In the genomic region with DNA sequence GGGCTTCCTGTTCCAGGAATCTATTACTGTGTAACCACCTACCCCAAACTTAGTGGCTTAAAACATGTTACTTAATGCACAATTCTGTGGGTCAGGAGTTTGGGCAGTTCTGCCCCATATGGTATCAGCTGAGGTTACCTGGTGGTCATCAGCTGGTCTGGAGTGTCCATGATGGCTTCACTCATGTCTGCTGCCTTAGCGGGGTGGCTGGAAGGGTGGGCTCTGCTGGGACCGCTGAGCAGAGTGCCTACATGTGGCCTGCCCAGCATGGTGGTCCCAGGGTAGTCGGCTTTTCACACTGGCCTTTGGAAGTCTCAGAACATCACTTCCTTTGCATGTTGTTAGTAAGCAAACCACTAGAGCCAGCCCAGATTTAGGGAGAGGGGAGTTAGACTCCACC, we compare ENCODE assay signal across 14 cellular contexts. TPM values are rescaled to one million over a fixed set of nuclear protein-coding genes. Genes with fewer than 3 reads are reported as not detected.
A peak's percentile ranks its signal among the peaks of the same experiment; 100 is the strongest.
DNase-seq lines count a peak whose midpoint lies in the region; ATAC-seq, FAIRE-seq and TF ChIP-seq lines count a peak whose summit lies in the region.
"Had no signal": no experiment of that assay in that cellular context is flagged by ENCODE, and none has a peak within 500 bp of the region (broad histone marks: within the 10 kb centered on the region; RNA-seq: fewer than 3 reads in every experiment).

No MANE protein-coding gene starts in this region.

- H3K27me3 Mint-ChIP-seq in GM23338 (ENCODE audit: insufficient read depth, low read depth, poor library complexity), result no peaks in the 10 kb centered on the region
- H3K27me3 Mint-ChIP-seq in activated T-helper 2 cell treated with anti-CD3 and anti-CD28 coated beads, Interferon-gamma antibody, Interleukin-2, Interleukin-4, amounts not matched to agents 10 μg/mL and 5 μg/mL and 100 μg/mL, durations not matched to agents 14 hours and 24 hours and 36 hours (ENCODE audit: low read depth), result peaks cover 3% of the 10 kb centered on the region
- H3K27me3 Mint-ChIP-seq in naive B cell, result no peaks in the 10 kb centered on the region

- no peak for DNase-seq in A549 (ENCODE audit: low read depth in 1 of 2, low spot score in 1 of 2)
- no peak for DNase-seq in GM23338 (ENCODE audit: low spot score)
- no peak for DNase-seq in activated T-helper 2 cell treated with anti-CD3 and anti-CD28 coated beads, Interferon-gamma antibody, Interleukin-2, Interleukin-4, amounts not matched to agents 10 μg/mL and 5 μg/mL and 100 μg/mL, durations not matched to agents 14 hours and 24 hours and 36 hours (ENCODE audit: low spot score)
- no peak for DNase-seq in naive B cell
- DNase-seq in small intestine, result no peak
- DNase-seq in globus pallidus (ENCODE audit: low spot score), result no peak
- DNase-seq in left ventricle myocardium inferior, result no peak
- DNase-seq: activated naive CD4-positive, alpha-beta T cell treated with Interleukin-2 at 50 U/mL for 16 hours; NCI-H2227 treated with DMSO at 0.1 percent for 48 hours; SHP77; stimulated activated CD8-positive, alpha-beta memory T cell treated with anti-CD3 and anti-CD28 coated beads, Interleukin-4, amount 100 ng/mL, for 48 hours had no signal

- no peaks in the 10 kb centered on the region for H3K9me2 ChIP-seq in GM23338 (ENCODE audit: insufficient read depth)

- H3K27ac ChIP-seq in A549 (peak overlapping the region in 1 of 2 experiments; percentile 54; a peak in 3 of 6 replicates), GM23338 (ENCODE audit: low read depth) (0 out of 2 replicates have a peak overlapping the region, but pooled peaks have one; percentile 55), small intestine (ENCODE audit: low read depth in 1 of 2, low read length in 1 of 2) (peak overlapping the region in 1 of 2 donors; percentile 14), left ventricle myocardium inferior (replicated peaks) (no peak overlapping the region)
- H3K27ac ChIP-seq: cardiac muscle cell had no signal

- H3K36me3 Mint-ChIP-seq in GM23338 (ENCODE audit: low read depth) (peaks cover 2% of the 10 kb centered on the region; the same call in 1 of the 3 replicates), naive B cell (peaks cover 3 to 24% of the 10 kb centered on the region in 2 donors)
- peaks cover 4% of the 10 kb centered on the region for H3K36me3 Mint-ChIP-seq in activated T-helper 2 cell treated with anti-CD3 and anti-CD28 coated beads, Interferon-gamma antibody, Interleukin-2, Interleukin-4, amounts not matched to agents 10 μg/mL and 5 μg/mL and 100 μg/mL, durations not matched to agents 14 hours and 24 hours and 36 hours (ENCODE audit: low read depth)

- TF ChIP-seq EP300 in A549 (IDR thresholded peaks at IDR 0.05), result no peak

- TF ChIP-seq CTCF in A549 (IDR thresholded peaks at IDR 0.05), result no peak
- no peak for TF ChIP-seq CTCF in GM23338 (conservative IDR thresholded peaks at IDR 0.05; ENCODE audit: low read depth in 2 of 2)
- no peak for TF ChIP-seq CTCF in left ventricle myocardium inferior (IDR thresholded peaks at IDR 0.05; ENCODE audit: borderline replicate concordance)

- H3K9me3 ChIP-seq in A549 (no peaks in the 10 kb centered on the region), small intestine (ENCODE audit: control insufficient read depth, low read depth) (no peaks in the 10 kb centered on the region), left ventricle myocardium inferior (replicated peaks) (peaks cover 3% of the 10 kb centered on the region)

- WGBS in A549 (ENCODE audit: missing lambda C conversion rate), result 73% methylated on average over 3 of the region's 3 CpGs
- WGBS in small intestine, 3 donors, result 86 to 91% (median 90%) methylated on average over 3 of the region's 3 CpGs

- H3K4me3 Mint-ChIP-seq in GM23338, result no peak overlapping the region
- no peak overlapping the region for H3K4me3 Mint-ChIP-seq in activated T-helper 2 cell treated with anti-CD3 and anti-CD28 coated beads, Interferon-gamma antibody, Interleukin-2, Interleukin-4, amounts not matched to agents 10 μg/mL and 5 μg/mL and 100 μg/mL, durations not matched to agents 14 hours and 24 hours and 36 hours (ENCODE audit: low read depth)
- peak overlapping the region in 1 of 8 donors; percentile 64 for H3K4me3 Mint-ChIP-seq in naive B cell

- H3K4me2 ChIP-seq in A549, result peak overlapping the region; percentile 59
- H3K4me2 ChIP-seq in GM23338, result peak overlapping the region; percentile 51; the same call in 1 of the 2 replicates

- H2AFZ ChIP-seq in GM23338, result no peak overlapping the region

- H3K4me1 Mint-ChIP-seq in GM23338 (peaks cover 39% of the 10 kb centered on the region), naive B cell (peaks cover 59 to 66% (median 63%) of the 10 kb centered on the region in 3 donors)
- H3K4me1 Mint-ChIP-seq in activated T-helper 2 cell treated with anti-CD3 and anti-CD28 coated beads, Interferon-gamma antibody, Interleukin-2, Interleukin-4, amounts not matched to agents 10 μg/mL and 5 μg/mL and 100 μg/mL, durations not matched to agents 14 hours and 24 hours and 36 hours (ENCODE audit: low read depth), result peaks cover 24% of the 10 kb centered on the region

- ATAC-seq in A549 (no peak), GM23338 (no peak), naive B cell (ENCODE audit: low read depth in 2 of 2) (no peak), HG03460 (IDR thresholded peaks at IDR 0.05; ENCODE audit: unreplicated experiment) (no peak)

- no peaks in the 10 kb centered on the region for H3K9me3 Mint-ChIP-seq in GM23338
- H3K9me3 Mint-ChIP-seq in activated T-helper 2 cell treated with anti-CD3 and anti-CD28 coated beads, Interferon-gamma antibody, Interleukin-2, Interleukin-4, amounts not matched to agents 10 μg/mL and 5 μg/mL and 100 μg/mL, durations not matched to agents 14 hours and 24 hours and 36 hours, result peaks cover 6% of the 10 kb centered on the region
- H3K9me3 Mint-ChIP-seq in naive B cell, result peaks cover 2 to 9% (median 4%) of the 10 kb centered on the region in 7 donors

- H3K27me3 ChIP-seq in GM23338 (ENCODE audit: insufficient read depth), result no peaks in the 10 kb centered on the region
- H3K27me3 ChIP-seq in small intestine (ENCODE audit: control insufficient read depth in 2 of 2, insufficient read depth in 2 of 2, low read length in 2 of 2), result no peaks in the 10 kb centered on the region
- H3K27me3 ChIP-seq in left ventricle myocardium inferior (ENCODE audit: low read depth), result no peaks in the 10 kb centered on the region
- H3K27me3 ChIP-seq: cardiac muscle cell, right atrium auricular region had no signal

- POLR2A ChIA-PET in A549 (lab: Yijun Ruan, JAX), result interaction anchor here (0.6 kb wide), 1 partner anchor 69 kb away, joined by 7 read pairs; no protein-coding TSS in a partner anchor

- H3F3A ChIP-seq in GM23338 (replicated peaks; ENCODE audit: low read depth), result no peaks in the 10 kb centered on the region

- intact Hi-C loops in activated T-helper 2 cell treated with anti-CD3 and anti-CD28 coated beads, Interferon-gamma antibody, Interleukin-2, Interleukin-4, amounts not matched to agents 10 μg/mL and 5 μg/mL and 100 μg/mL, durations not matched to agents 14 hours and 24 hours and 36 hours (cut with micrococcal nuclease), result loop anchor here (2.0 to 10.0 kb wide), 2 partner anchors 41 to 167 kb away; no protein-coding TSS in a partner anchor
- intact Hi-C loops in left ventricle myocardium inferior (cut with micrococcal nuclease), result no loop called here

- FAIRE-seq in A549 (lab: Jason Lieb, UNC) (no peak), small intestine (lab: Jason Lieb, UNC) (no peak)

- CTCF ChIA-PET in A549 (lab: Yijun Ruan, JAX), result no interaction called here

- TF ChIP-seq POLR2A in A549 (IDR thresholded peaks at IDR 0.05; ENCODE audit: low read length), result no peak

- 0 out of 2 replicates have a peak, but pooled peaks cover 9% of the 10 kb centered on the region for H4K20me1 ChIP-seq in GM23338 (replicated peaks; ENCODE audit: insufficient read depth)

- no peak for TF ChIP-seq RAD21 in A549 (conservative IDR thresholded peaks at IDR 0.05 in 1 of 2, IDR thresholded peaks at IDR 0.05 in 1 of 2)

- H3K4me3 ChIP-seq in A549 (no peak overlapping the region), GM23338 (no peak overlapping the region), small intestine (ENCODE audit: low read depth in 1 of 2, low read length in 2 of 2) (no peak overlapping the region), left ventricle myocardium inferior (no peak overlapping the region)
- H3K4me3 ChIP-seq: cardiac muscle cell, right atrium auricular region had no signal

- H3K36me3 ChIP-seq in GM23338 (ENCODE audit: insufficient read depth) (no peaks in the 10 kb centered on the region), small intestine (ENCODE audit: control insufficient read depth in 2 of 2, insufficient read depth in 2 of 2, low read length in 2 of 2) (no peaks in the 10 kb centered on the region), left ventricle myocardium inferior (no peaks in the 10 kb centered on the region)
- H3K36me3 ChIP-seq: cardiac muscle cell, right atrium auricular region had no signal

- peak overlapping the region; percentile 29; the same call in 1 of the 2 replicates for H3K27ac Mint-ChIP-seq in GM23338
- H3K27ac Mint-ChIP-seq in activated T-helper 2 cell treated with anti-CD3 and anti-CD28 coated beads, Interferon-gamma antibody, Interleukin-2, Interleukin-4, amounts not matched to agents 10 μg/mL and 5 μg/mL and 100 μg/mL, durations not matched to agents 14 hours and 24 hours and 36 hours, result peak overlapping the region; percentile 78
- peak overlapping the region in 4 of 6 donors; percentile 1 to 78 (median 25) for H3K27ac Mint-ChIP-seq in naive B cell

- peaks cover 84% of the 10 kb centered on the region for H3K79me2 ChIP-seq in GM23338 (replicated peaks; ENCODE audit: insufficient read depth)

- H3K4me1 ChIP-seq in A549, result peaks cover 15% of the 10 kb centered on the region
- peaks cover 8% of the 10 kb centered on the region for H3K4me1 ChIP-seq in GM23338 (ENCODE audit: insufficient read depth)
- H3K4me1 ChIP-seq in small intestine (ENCODE audit: control insufficient read depth in 2 of 2, insufficient read depth in 1 of 2, low read depth in 1 of 2, low read length in 1 of 2), result peaks cover 9 to 16% of the 10 kb centered on the region in 2 donors
- H3K4me1 ChIP-seq in left ventricle myocardium inferior, result peaks cover 18% of the 10 kb centered on the region

TF ChIP-seq in GM23338, 12 proteins besides CTCF, POLR2A, EP300 and RAD21 (continues in another document):
- no peak for TF ChIP-seq CREB1 (CRISPR knock-in tag; IDR thresholded peaks at IDR 0.05; ENCODE audit: low read depth)

RNA-seq across cellular contexts. Expression of gene PELI2, which starts 53.9 kb away (rescaled TPM):
- polyA plus RNA-seq in A549 (2011; rRNA removed) (7.2 and 9.8 TPM in 2 replicates), A549 (2017; fragmentation: RNase III; extraction: RNeasy Plus Mini Kit Qiagen cat#74134 plus additional on column Dnase treatment) (0.79 to 1.1 TPM (median 0.93 TPM) in 3 replicates), GM23338 (2016; fragmentation: Nextera tagmentation; extraction: Ambion mirVana) (7.9 and 8.0 TPM in 2 replicates), naive B cell (ENCODE audit: low read depth in 6 of 6) (1 to 10 TPM; 1.5 to 6.0 (median 3.4) TPM), small intestine (1 to 10 TPM; 4.4 to 9.7 (median 8.1) TPM)
- 1.6 and 2.2 TPM in 2 replicates for polyA plus RNA-seq in A549 (2012; cell fraction: cytosol; rRNA removed)
- 1.2 and 2.1 TPM in 2 replicates for polyA plus RNA-seq in A549 (2012; cell fraction: nucleus; rRNA removed)
- polyA minus RNA-seq in A549 (2011; rRNA and poly(A)+ RNA removed), result 27.8 and 41.4 TPM in 2 replicates
- total RNA-seq in GM23338 (2014; rRNA removed; shearing (Covaris generic)), result 23.7 and 24.5 TPM in 2 replicates
- 2.3 and 2.8 TPM in 2 replicates for total RNA-seq in activated T-helper 2 cell treated with anti-CD3 and anti-CD28 coated beads, Interferon-gamma antibody, Interleukin-2, Interleukin-4, amounts not matched to agents 10 μg/mL and 5 μg/mL and 100 μg/mL, durations not matched to agents 14 hours and 24 hours and 36 hours
- 2.0 TPM for total RNA-seq in left ventricle myocardium inferior

Comparison
In these comparisons a context has a peak if more than half of its experiments do, and no peak if none do; other contexts are left out.
1. H3K27ac Mint-ChIP-seq: peak in every context shown above with its lines; median percentile 78 in activated T-helper 2 cell treated with anti-CD3 and anti-CD28 coated beads, Interferon-gamma antibody, Interleukin-2, Interleukin-4, amounts not matched to agents 10 μg/mL and 5 μg/mL and 100 μg/mL, durations not matched to agents 14 hours and 24 hours and 36 hours; 29 in GM23338; 25 in naive B cell.